ENCODE assay signal across 8 cellular contexts in genomic region chr4:121950212-121950679, GRCh38. TPM values are rescaled to one million over a fixed set of nuclear protein-coding genes. Genes with fewer than 3 reads are reported as not detected.
DNase-seq lines count a peak whose midpoint lies in the region; ATAC-seq and TF ChIP-seq lines count a peak whose summit lies in the region.

No MANE protein-coding gene starts in this region.

- H3K27me3 ChIP-seq in CD8-positive, alpha-beta T cell (ENCODE audit: insufficient read depth, low read length) = peaks cover 7% of the 10 kb centered on the region
- H3K27me3 ChIP-seq in right cardiac atrium (ENCODE audit: control insufficient read depth, insufficient read depth) (no peaks in the 10 kb centered on the region), psoas muscle (ENCODE audit: insufficient read depth in 3 of 3, low read length in 2 of 3) (peaks cover 0 to 47% (median 17%) of the 10 kb centered on the region in 3 donors)

- intact Hi-C loops in CD8-positive, alpha-beta T cell (cut with DNase I, micrococcal nuclease) = loop anchor here (1.0 to 10.0 kb wide), 7 partner anchors 53 to 767 kb away; partner anchors contain the start of gene BLTP1 (in 1 of the 2)
- intact Hi-C loops in right cardiac atrium (cut with DNase I) (no loop called here), psoas muscle (cut with DNase I) (loop anchor here in 1 of 2 donors (5.0 kb wide), 1 partner anchor 202 kb away; the partner anchor contains the start of gene BLTP1)

- CTCF ChIA-PET in CD8-positive, alpha-beta T cell (lab: Charles Lee) = interaction anchor here (0.6 to 1.0 kb wide), 5 partner anchors 9 to 629 kb away, joined by 3 read pairs; no protein-coding TSS in a partner anchor

- H3K27me3 Mint-ChIP-seq in CD8-positive, alpha-beta T cell (ENCODE audit: low read depth) = peaks cover 51% of the 10 kb centered on the region
- H3K27me3 Mint-ChIP-seq in activated naive CD8-positive, alpha-beta T cell treated with anti-CD3 and anti-CD28 coated beads, Interleukin-2, amount 10 ng/mL, durations not matched to agents 7 days and 5 days = peaks cover 65% of the 10 kb centered on the region

- no peaks in the 10 kb centered on the region for H3K9me3 ChIP-seq in CD8-positive, alpha-beta T cell (ENCODE audit: low read length)
- H3K9me3 ChIP-seq in right cardiac atrium (ENCODE audit: control insufficient read depth, low read length) = no peaks in the 10 kb centered on the region
- no peaks in the 10 kb centered on the region for H3K9me3 ChIP-seq in psoas muscle

- peak; percentile 74 to 91 (median 82) for DNase-seq in CD8-positive, alpha-beta T cell
- DNase-seq in SKM-1 treated with dmso at 0.1 percent for 144 hours (lab: John Stamatoyannopoulos, UW; ENCODE audit: unreplicated experiment) (peak; percentile 44), right cardiac atrium (peak; percentile 80 to 93 (median 90)), psoas muscle (peak; percentile 74 to 88)
- DNase-seq in activated naive CD8-positive, alpha-beta T cell treated with anti-CD3 and anti-CD28 coated beads, Interleukin-2, amount 10 ng/mL, durations not matched to agents 7 days and 5 days = peak; percentile 91

- H3K36me3 ChIP-seq in CD8-positive, alpha-beta T cell (ENCODE audit: insufficient read depth, low read length) = no peaks in the 10 kb centered on the region
- H3K36me3 ChIP-seq in psoas muscle (ENCODE audit: insufficient read depth in 1 of 2, low read depth in 1 of 2) (no peaks in the 10 kb centered on the region), urinary bladder (ENCODE audit: insufficient read depth) (no peaks in the 10 kb centered on the region)

- H3K27ac ChIP-seq in CD8-positive, alpha-beta T cell (ENCODE audit: low read depth, low read length) = no peak overlapping the region
- H3K27ac ChIP-seq in right cardiac atrium (ENCODE audit: low read length) (no peak overlapping the region), psoas muscle (no peak overlapping the region), urinary bladder (ENCODE audit: low read depth) (peak overlapping the region; percentile 92)

- peak overlapping the region; percentile 88 for H3K4me3 Mint-ChIP-seq in CD8-positive, alpha-beta T cell
- peak overlapping the region; percentile 86 for H3K4me3 Mint-ChIP-seq in activated naive CD8-positive, alpha-beta T cell treated with anti-CD3 and anti-CD28 coated beads, Interleukin-2, amount 10 ng/mL, durations not matched to agents 7 days and 5 days

- H3K4me3 ChIP-seq in CD8-positive, alpha-beta T cell (ENCODE audit: low read depth, low read length) = peak overlapping the region; percentile 65
- H3K4me3 ChIP-seq in right cardiac atrium (ENCODE audit: low read length) (peak overlapping the region; percentile 68), psoas muscle (peak overlapping the region; percentile 71), urinary bladder (ENCODE audit: low read depth, low read length) (peak overlapping the region; percentile 88)

- POLR2A ChIA-PET in CD8-positive, alpha-beta T cell (lab: Charles Lee) = no interaction called here
- POLR2A ChIA-PET in activated naive CD8-positive, alpha-beta T cell treated with anti-CD3 and anti-CD28 coated beads, Interleukin-2, amount 10 ng/mL, durations not matched to agents 7 days and 5 days (lab: Charles Lee) = interaction anchor here (1.0 kb wide), 1 partner anchor 201 kb away, joined by 3 read pairs; no protein-coding TSS in a partner anchor

- 1% methylated on average over 34 of the region's 34 CpGs for WGBS in right cardiac atrium
- 1 to 2% (median 2%) methylated on average over 34 of the region's 34 CpGs for WGBS in psoas muscle, 3 donors
- WGBS in urinary bladder = under 1% methylated on average over 34 of the region's 34 CpGs

- peaks cover 3% of the 10 kb centered on the region for H3K36me3 Mint-ChIP-seq in CD8-positive, alpha-beta T cell
- H3K36me3 Mint-ChIP-seq in activated naive CD8-positive, alpha-beta T cell treated with anti-CD3 and anti-CD28 coated beads, Interleukin-2, amount 10 ng/mL, durations not matched to agents 7 days and 5 days = no peaks in the 10 kb centered on the region

- H3K4me1 ChIP-seq in CD8-positive, alpha-beta T cell (ENCODE audit: insufficient read depth, low read length) = peaks cover 3% of the 10 kb centered on the region
- H3K4me1 ChIP-seq in right cardiac atrium (ENCODE audit: control insufficient read depth, insufficient read depth, low read length) (no peaks in the 10 kb centered on the region), psoas muscle (no peaks in the 10 kb centered on the region), urinary bladder (ENCODE audit: insufficient read depth) (peaks cover 2% of the 10 kb centered on the region)

- H3K4me1 Mint-ChIP-seq in CD8-positive, alpha-beta T cell (ENCODE audit: low read depth) = peaks cover 8% of the 10 kb centered on the region
- H3K4me1 Mint-ChIP-seq in activated naive CD8-positive, alpha-beta T cell treated with anti-CD3 and anti-CD28 coated beads, Interleukin-2, amount 10 ng/mL, durations not matched to agents 7 days and 5 days = peaks cover 20% of the 10 kb centered on the region

- peak; percentile 84 for ATAC-seq in CD8-positive, alpha-beta T cell
- ATAC-seq in GM19395 (IDR thresholded peaks at IDR 0.05; ENCODE audit: unreplicated experiment) (peak; percentile 87), HG03520 (IDR thresholded peaks at IDR 0.05; ENCODE audit: unreplicated experiment) (peak; percentile 80), right cardiac atrium (peak; percentile 94 to 97), psoas muscle (peak; percentile 69 to 92 (median 84))
- peak; percentile 79 for ATAC-seq in activated naive CD8-positive, alpha-beta T cell treated with anti-CD3 and anti-CD28 coated beads, Interleukin-2, amount 10 ng/mL, durations not matched to agents 7 days and 5 days (ENCODE audit: low read depth)

- no peak overlapping the region for H3K27ac Mint-ChIP-seq in CD8-positive, alpha-beta T cell
- no peak overlapping the region for H3K27ac Mint-ChIP-seq in activated naive CD8-positive, alpha-beta T cell treated with anti-CD3 and anti-CD28 coated beads, Interleukin-2, amount 10 ng/mL, durations not matched to agents 7 days and 5 days

- H3K9me3 Mint-ChIP-seq in CD8-positive, alpha-beta T cell = no peaks in the 10 kb centered on the region
- H3K9me3 Mint-ChIP-seq in activated naive CD8-positive, alpha-beta T cell treated with anti-CD3 and anti-CD28 coated beads, Interleukin-2, amount 10 ng/mL, durations not matched to agents 7 days and 5 days = no peaks in the 10 kb centered on the region

- peak; percentile 86 for TF ChIP-seq CTCF in CD8-positive, alpha-beta T cell (IDR thresholded peaks at IDR 0.05)
- peak; percentile 71 for TF ChIP-seq CTCF in psoas muscle (IDR thresholded peaks at IDR 0.05)

RNA-seq across cellular contexts. Expression of gene TRPC3, which starts 1.6 kb away (rescaled TPM):
- total RNA-seq in CD8-positive, alpha-beta T cell = not detected
- under 1 TPM; 0.34 to 0.55 TPM for total RNA-seq in activated naive CD8-positive, alpha-beta T cell treated with anti-CD3 and anti-CD28 coated beads, Interleukin-2, amount 10 ng/mL, durations not matched to agents 7 days and 5 days
- under 1 TPM; 0.15 to 0.34 (median 0.24) TPM for total RNA-seq in right cardiac atrium
- 0.09 TPM for polyA plus RNA-seq in right cardiac atrium
- under 1 TPM in 3 of 4 donors, not detected in 1; 0.07 to 0.15 (median 0.11) TPM for total RNA-seq in psoas muscle
- under 1 TPM; 0.04 to 0.08 (median 0.04) TPM for polyA plus RNA-seq in psoas muscle
- 10.0 TPM for total RNA-seq in urinary bladder
- 3.3 TPM for polyA plus RNA-seq in urinary bladder

Comparison
In these comparisons a context has a peak if more than half of its experiments do, and no peak if none do; other contexts are left out.
1. intact Hi-C loops: an anchor here in CD8-positive, alpha-beta T cell (1.0 to 10.0 kb wide); none called in right cardiac atrium.